8 cellular contexts compared by ENCODE assay signal in genomic region chr12:24778486-24779304, GRCh38.
DNase-seq lines count a peak whose midpoint lies in the region; ATAC-seq, FAIRE-seq and TF ChIP-seq lines count a peak whose summit lies in the region.

No MANE protein-coding gene starts in this region.

- CTCF ChIA-PET in endothelial cell of umbilical vein (lab: Charles Lee) = interaction anchor here (0.7 to 1.8 kb wide), 16 partner anchors 9 to 1923 kb away, joined by 3 to 18 read pairs (median 3); no protein-coding TSS in a partner anchor

- H3K9me1 ChIP-seq in endothelial cell of umbilical vein (replicated peaks; ENCODE audit: control insufficient read depth, extremely low read depth, insufficient read depth, low read length) = no peaks in the 10 kb centered on the region

- H3K4me2 ChIP-seq in endothelial cell of umbilical vein (ENCODE audit: insufficient read depth, low read length) = no peak overlapping the region

- H3K4me1 ChIP-seq in endothelial cell of umbilical vein (ENCODE audit: control insufficient read depth, extremely low read depth, insufficient read depth, low read length) = no peaks in the 10 kb centered on the region
- H3K4me1 ChIP-seq in vagina = no peaks in the 10 kb centered on the region

- TF ChIP-seq POLR2A in endothelial cell of umbilical vein (IDR thresholded peaks at IDR 0.05; ENCODE audit: low read depth, low read length) (no peak), vagina (IDR thresholded peaks at IDR 0.05) (no peak)

- peak; percentile 76 for ATAC-seq in stimulated activated naive CD8-positive, alpha-beta T cell treated with anti-CD3 and anti-CD28 coated beads, Interleukin-15, Interleukin-2, amounts not matched to agents 100 U/mL and 50 U/mL, for 24 hours
- ATAC-seq in stimulated activated naive CD8-positive, alpha-beta T cell treated with anti-CD3 and anti-CD28 coated beads, Interleukin-15, amount 100 ng/mL, for 72 hours = no peak
- ATAC-seq in HG02884 (IDR thresholded peaks at IDR 0.05; ENCODE audit: unreplicated experiment) = peak; percentile 86
- ATAC-seq in GM21390 (IDR thresholded peaks at IDR 0.05; ENCODE audit: unreplicated experiment) = no peak

- no peak overlapping the region for H3K27ac ChIP-seq in endothelial cell of umbilical vein (ENCODE audit: insufficient read depth, low read depth, low read length)
- no peak overlapping the region for H3K27ac ChIP-seq in vagina

- H3K36me3 ChIP-seq in endothelial cell of umbilical vein (ENCODE audit: control insufficient read depth in 2 of 2, extremely low read depth in 1 of 2, insufficient read depth in 2 of 2, low read length in 2 of 2) (no peaks in the 10 kb centered on the region), vagina (no peaks in the 10 kb centered on the region)

- POLR2A ChIA-PET in endothelial cell of umbilical vein (lab: Charles Lee) = no interaction called here

- H3K9me3 ChIP-seq in endothelial cell of umbilical vein (replicated peaks; ENCODE audit: control insufficient read depth, insufficient read depth, low read length) (no peaks in the 10 kb centered on the region), vagina (no peaks in the 10 kb centered on the region)

- intact Hi-C loops in endothelial cell of umbilical vein (cut with micrococcal nuclease) (loop anchor here (2.0 to 5.0 kb wide), 2 partner anchors 668 to 766 kb away; no protein-coding TSS in a partner anchor), vagina (cut with DNase I) (no loop called here)

- dilution Hi-C loops in endothelial cell of umbilical vein (cut with MboI; ENCODE audit: extremely low pct_ligation_motif_present, low sequenced_read_pairs) = no loop called here

- FAIRE-seq in endothelial cell of umbilical vein (lab: Jason Lieb, UNC) = peak; percentile 44

- no peaks in the 10 kb centered on the region for H3K9me3 Mint-ChIP-seq in stimulated activated naive CD8-positive, alpha-beta T cell treated with anti-CD3 and anti-CD28 coated beads, Interleukin-15, amount 100 ng/mL, for 72 hours

- H3K27ac Mint-ChIP-seq in stimulated activated naive CD8-positive, alpha-beta T cell treated with anti-CD3 and anti-CD28 coated beads, Interleukin-15, amount 100 ng/mL, for 72 hours = no peak overlapping the region

- no peak overlapping the region for H3K9ac ChIP-seq in endothelial cell of umbilical vein (replicated peaks; ENCODE audit: extremely low read depth, insufficient read depth, low read length)

- no peak overlapping the region for H3K4me3 ChIP-seq in endothelial cell of umbilical vein (replicated peaks in 1 of 3; ENCODE audit: insufficient read depth in 1 of 3, low read depth in 1 of 3, low read length in 3 of 3)
- no peak overlapping the region for H3K4me3 ChIP-seq in vagina

- no TSS peak for BruUV-seq in endothelial cell of umbilical vein (replicated peaks; lab: Mats Ljungman, UMichigan)

- H3K27me3 Mint-ChIP-seq in stimulated activated naive CD8-positive, alpha-beta T cell treated with anti-CD3 and anti-CD28 coated beads, Interleukin-15, amount 100 ng/mL, for 72 hours = peaks cover under 1% of the 10 kb centered on the region

- H3K27me3 ChIP-seq in endothelial cell of umbilical vein (ENCODE audit: control insufficient read depth in 2 of 2, insufficient read depth in 2 of 2, low read length in 2 of 2) (peaks cover 0 to 4% of the 10 kb centered on the region in 2 experiments), vagina (no peaks in the 10 kb centered on the region)

- H3K79me2 ChIP-seq in endothelial cell of umbilical vein (ENCODE audit: control insufficient read depth, insufficient read depth, low read length) = no peaks in the 10 kb centered on the region

- no peaks in the 10 kb centered on the region for H4K20me1 ChIP-seq in endothelial cell of umbilical vein (replicated peaks; ENCODE audit: control insufficient read depth, extremely low read depth, insufficient read depth, low read length)

- no peak overlapping the region for H2AFZ ChIP-seq in endothelial cell of umbilical vein (ENCODE audit: low read depth, low read length)

- DNase-seq in stimulated activated naive CD8-positive, alpha-beta T cell treated with anti-CD3 and anti-CD28 coated beads, Interleukin-15, Interleukin-2, amounts not matched to agents 100 U/mL and 50 U/mL, for 24 hours = no peak
- DNase-seq in stimulated activated naive CD8-positive, alpha-beta T cell treated with anti-CD3 and anti-CD28 coated beads, Interleukin-15, amount 100 ng/mL, for 72 hours = no peak
- peak; percentile 35 to 69 for DNase-seq in NCI-H526 (lab: John Stamatoyannopoulos, UW)
- peak; percentile 39 for DNase-seq in endothelial cell of umbilical vein (ENCODE audit: low read depth, low spot score)
- DNase-seq in pons (ENCODE audit: low spot score) = peak; percentile 76
- DNase-seq in vagina (ENCODE audit: extremely low spot score in 2 of 2) = no peak

- peak; percentile 17 to 26 for TF ChIP-seq CTCF in endothelial cell of umbilical vein (IDR thresholded peaks at IDR 0.05; ENCODE audit: extremely low read depth in 1 of 2, insufficient read depth in 1 of 2, low read depth in 1 of 2, low read length in 2 of 2)
- TF ChIP-seq CTCF in vagina (IDR thresholded peaks at IDR 0.05) = peak in 1 of 3 experiments; percentile 11

- no peaks in the 10 kb centered on the region for H3K4me1 Mint-ChIP-seq in stimulated activated naive CD8-positive, alpha-beta T cell treated with anti-CD3 and anti-CD28 coated beads, Interleukin-15, amount 100 ng/mL, for 72 hours

- no peak overlapping the region for H3K4me3 Mint-ChIP-seq in stimulated activated naive CD8-positive, alpha-beta T cell treated with anti-CD3 and anti-CD28 coated beads, Interleukin-15, amount 100 ng/mL, for 72 hours

TF ChIP-seq in endothelial cell of umbilical vein, 7 proteins besides CTCF, POLR2A, EP300 and RAD21:
- TF ChIP-seq POLR2AphosphoS5 (IDR thresholded peaks at IDR 0.05; ENCODE audit: insufficient read depth, low read depth, low read length) = no peak
- TF ChIP-seq, protein P1, sequence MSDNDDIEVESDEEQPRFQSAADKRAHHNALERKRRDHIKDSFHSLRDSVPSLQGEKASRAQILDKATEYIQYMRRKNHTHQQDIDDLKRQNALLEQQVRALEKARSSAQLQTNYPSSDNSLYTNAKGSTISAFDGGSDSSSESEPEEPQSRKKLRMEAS (IDR thresholded peaks at IDR 0.05; ENCODE audit: insufficient read depth, insufficient read length) = no peak
- no peak for TF ChIP-seq GATA2 (IDR thresholded peaks at IDR 0.05; ENCODE audit: insufficient read depth, insufficient read length, low read depth, low read length)
- TF ChIP-seq MYC (IDR thresholded peaks at IDR 0.05; ENCODE audit: low read depth, low read length) = no peak
- no peak for TF ChIP-seq EZH2 (IDR thresholded peaks at IDR 0.05; ENCODE audit: borderline replicate concordance, low read depth, low read length, severe bottlenecking)
- no peak for TF ChIP-seq FOS (IDR thresholded peaks at IDR 0.05; ENCODE audit: borderline replicate concordance, insufficient read depth, low read length)
- TF ChIP-seq JUN (IDR thresholded peaks at IDR 0.05; ENCODE audit: borderline replicate concordance, insufficient read depth, insufficient read length, low read depth) = no peak

Comparison
In these comparisons a context has a peak if more than half of its experiments do, and no peak if none do; other contexts are left out.
1. ATAC-seq: peak in stimulated activated naive CD8-positive, alpha-beta T cell treated with anti-CD3 and anti-CD28 coated beads, Interleukin-15, Interleukin-2, amounts not matched to agents 100 U/mL and 50 U/mL, for 24 hours (single experiment) and HG02884 (single experiment); none in stimulated activated naive CD8-positive, alpha-beta T cell treated with anti-CD3 and anti-CD28 coated beads, Interleukin-15, amount 100 ng/mL, for 72 hours (single experiment) and GM21390 (single experiment).
2. DNase-seq: peak in NCI-H526 (2 of 2), endothelial cell of umbilical vein (single experiment) and pons (single experiment); none in stimulated activated naive CD8-positive, alpha-beta T cell treated with anti-CD3 and anti-CD28 coated beads, Interleukin-15, Interleukin-2, amounts not matched to agents 100 U/mL and 50 U/mL, for 24 hours (single experiment), stimulated activated naive CD8-positive, alpha-beta T cell treated with anti-CD3 and anti-CD28 coated beads, Interleukin-15, amount 100 ng/mL, for 72 hours (0 of 2) and vagina (0 of 2).